Comparison of ENCODE assay signal across 26 cellular contexts in the genomic region with DNA sequence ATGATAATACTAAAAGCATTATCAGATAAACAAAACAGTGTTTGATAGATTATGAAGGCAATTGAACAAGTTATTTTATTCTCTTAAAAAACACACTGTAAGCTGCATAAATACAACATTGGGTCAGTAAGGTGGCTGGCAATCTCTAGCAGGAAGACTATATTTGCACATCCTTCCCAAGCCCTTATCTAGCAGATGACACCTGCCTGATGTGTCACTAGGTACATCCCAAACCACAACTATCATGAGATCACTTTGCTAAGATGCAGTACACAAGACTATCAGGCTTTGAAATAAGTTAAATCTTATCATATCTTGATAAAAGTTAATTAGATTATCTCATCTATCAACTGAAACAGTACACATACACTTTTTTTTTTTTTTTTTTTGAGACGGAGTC.
DNase-seq lines count a peak whose midpoint lies in the region; ATAC-seq and TF ChIP-seq lines count a peak whose summit lies in the region.
"Had no signal": no experiment of that assay in that cellular context is flagged by ENCODE, and none has a peak within 500 bp of the region (broad histone marks: within the 10 kb centered on the region; RNA-seq: fewer than 3 reads in every experiment).

No MANE protein-coding gene starts in this region.

- no peaks in the 10 kb centered on the region for H3K9me2 ChIP-seq in SK-N-SH

- no peak overlapping the region for H3K27ac ChIP-seq in SK-N-SH (ENCODE audit: low read depth in 2 of 2, low read length in 1 of 2)
- no peak overlapping the region for H3K27ac ChIP-seq in CD8-positive, alpha-beta memory T cell (ENCODE audit: low read depth, low read length)
- H3K27ac ChIP-seq: A549; BLaER1 treated with 17β-estradiol and CSF1 and Interleukin-3, amounts not matched to agents 10 nM and 100 nM; GM23248; RWPE1 had no signal

- TF ChIP-seq CTCF in SK-N-SH (IDR thresholded peaks at IDR 0.05) (no peak), mucosa of descending colon (IDR thresholded peaks at IDR 0.05) (no peak)

- H3K27me3 ChIP-seq in SK-N-SH (ENCODE audit: insufficient read depth), result no peaks in the 10 kb centered on the region
- no peaks in the 10 kb centered on the region for H3K27me3 ChIP-seq in CD8-positive, alpha-beta memory T cell (ENCODE audit: insufficient read depth, low read length, poor library complexity, severe bottlenecking)
- H3K27me3 ChIP-seq: BLaER1 treated with 17β-estradiol and CSF1 and Interleukin-3, amounts not matched to agents 10 nM and 100 nM had no signal

- ATAC-seq in SK-N-SH treated with all-trans-retinoic acid at 6 μM for 48 hours (no peak), mucosa of descending colon (peak; percentile 23)
- ATAC-seq: A549, Panc1, T-helper 17 cell had no signal

- no peaks in the 10 kb centered on the region for H3K79me2 ChIP-seq in SK-N-SH (ENCODE audit: insufficient read depth)

- H3K4me3 ChIP-seq in SK-N-SH (ENCODE audit: low read depth in 2 of 2, low read length in 1 of 2), result no peak overlapping the region
- no peak overlapping the region for H3K4me3 ChIP-seq in mucosa of descending colon
- no peak overlapping the region for H3K4me3 ChIP-seq in CD8-positive, alpha-beta memory T cell (ENCODE audit: low read length)
- H3K4me3 ChIP-seq: A549; BLaER1 treated with 17β-estradiol and CSF1 and Interleukin-3, amounts not matched to agents 10 nM and 100 nM; GM23248; SK-N-MC had no signal

- H3K9me3 Mint-ChIP-seq in CD8-positive, alpha-beta memory T cell, result peaks cover 0 to 3% (median 0%) of the 10 kb centered on the region in 5 donors
- H3K9me3 Mint-ChIP-seq: CD4-positive, alpha-beta T cell had no signal

- no peak overlapping the region for H3K4me2 ChIP-seq in SK-N-SH
- H3K4me2 ChIP-seq: A549; BLaER1 treated with 17β-estradiol and CSF1 and Interleukin-3, amounts not matched to agents 10 nM and 100 nM had no signal

- no peak overlapping the region for H3K9ac ChIP-seq in SK-N-SH
- H3K9ac ChIP-seq: BLaER1 treated with 17β-estradiol and CSF1 and Interleukin-3, amounts not matched to agents 10 nM and 100 nM; GM23248 had no signal

- H3K4me1 ChIP-seq in SK-N-SH (ENCODE audit: control insufficient read depth in 1 of 2, insufficient read depth in 2 of 2, low read depth in 1 of 2, low read length in 1 of 2) (peaks cover 12 to 30% of the 10 kb centered on the region in 2 experiments), mucosa of descending colon (ENCODE audit: low read depth) (peaks cover 5% of the 10 kb centered on the region)
- H3K4me1 ChIP-seq in CD8-positive, alpha-beta memory T cell (ENCODE audit: insufficient read depth, low read length), result no peaks in the 10 kb centered on the region
- H3K4me1 ChIP-seq: A549, Caco-2 had no signal

- no peak overlapping the region for H2AFZ ChIP-seq in SK-N-SH (ENCODE audit: low read depth)
- H2AFZ ChIP-seq: GM23248 had no signal

- H3K27ac Mint-ChIP-seq in CD8-positive, alpha-beta memory T cell, result no peak overlapping the region
- H3K27ac Mint-ChIP-seq: CD4-positive, alpha-beta T cell; T-helper 17 cell had no signal

- H3K9me3 ChIP-seq in SK-N-SH, result no peaks in the 10 kb centered on the region
- no peaks in the 10 kb centered on the region for H3K9me3 ChIP-seq in mucosa of descending colon
- H3K9me3 ChIP-seq in CD8-positive, alpha-beta memory T cell (ENCODE audit: low read length), result no peaks in the 10 kb centered on the region
- H3K9me3 ChIP-seq: A549; BLaER1 treated with 17β-estradiol and CSF1 and Interleukin-3, amounts not matched to agents 10 nM and 100 nM; Caco-2 had no signal

- CTCF ChIA-PET in SK-N-SH (lab: Yijun Ruan, JAX), result interaction anchor here (1.1 kb wide), 1 partner anchor 18 kb away, joined by 3 read pairs; no protein-coding TSS in a partner anchor
- CTCF ChIA-PET in CD8-positive, alpha-beta memory T cell (lab: Charles Lee), result interaction anchor here (0.7 kb wide), 1 partner anchor 249 kb away, joined by 3 read pairs; no protein-coding TSS in a partner anchor

- peaks cover 0 to 6% (median 0%) of the 10 kb centered on the region in 3 donors for H3K4me1 Mint-ChIP-seq in CD8-positive, alpha-beta memory T cell

- no peak overlapping the region for H3K4me3 Mint-ChIP-seq in CD8-positive, alpha-beta memory T cell
- H3K4me3 Mint-ChIP-seq: CD4-positive, alpha-beta T cell; T-helper 17 cell had no signal

- H4K20me1 ChIP-seq in SK-N-SH (ENCODE audit: insufficient read depth), result no peaks in the 10 kb centered on the region
- H4K20me1 ChIP-seq: BLaER1 treated with 17β-estradiol and CSF1 and Interleukin-3, amounts not matched to agents 10 nM and 100 nM had no signal

- WGBS in SK-N-SH (ENCODE audit: low lambda C conversion rate), result 86% methylated on average over 1 of the region's 1 CpG

- peaks cover 19% of the 10 kb centered on the region for H3F3A ChIP-seq in SK-N-SH (replicated peaks; ENCODE audit: insufficient read depth)

- TF ChIP-seq RAD21 in SK-N-SH (IDR thresholded peaks at IDR 0.05; ENCODE audit: low read length), result no peak

- DNase-seq in SK-N-SH, result no peak
- DNase-seq in NCI-H2029 (lab: John Stamatoyannopoulos, UW), result peak; percentile 73
- DNase-seq in dermis microvascular lymphatic vessel endothelial cell (ENCODE audit: low read depth in 2 of 2), result peak; percentile 58 to 65
- DNase-seq in mucosa of descending colon, result no peak
- DNase-seq in NCI-H2171 (lab: John Stamatoyannopoulos, UW), result no peak
- DNase-seq in ureter (ENCODE audit: low spot score), result no peak
- DNase-seq in CD8-positive, alpha-beta memory T cell, result no peak
- DNase-seq: AML-193; Caco-2; CD4-positive, alpha-beta T cell; DMS153; GM23248; H7; IMR-90; NCI-H1092; NCI-H1417 treated with DMSO at 0.1 percent for 48 hours; NCI-H1694 treated with DMSO at 0.1 percent for 48 hours; NCI-H446 treated with DMSO at 0.1 percent for 48 hours; T-helper 17 cell; T1000 had no signal

- no peaks in the 10 kb centered on the region for H3K27me3 Mint-ChIP-seq in CD8-positive, alpha-beta memory T cell

- H3K36me3 ChIP-seq in SK-N-SH (replicated peaks in 1 of 2; ENCODE audit: control insufficient read depth in 1 of 2, insufficient read depth in 2 of 2, low read length in 1 of 2), result no peaks in the 10 kb centered on the region
- H3K36me3 ChIP-seq in mucosa of descending colon (ENCODE audit: low read depth), result no peaks in the 10 kb centered on the region
- no peaks in the 10 kb centered on the region for H3K36me3 ChIP-seq in CD8-positive, alpha-beta memory T cell (ENCODE audit: insufficient read depth, low read length)
- H3K36me3 ChIP-seq: BLaER1 treated with 17β-estradiol and CSF1 and Interleukin-3, amounts not matched to agents 10 nM and 100 nM had no signal

- POLR2A ChIA-PET in SK-N-SH (lab: Yijun Ruan, JAX), result no interaction called here
- POLR2A ChIA-PET in CD8-positive, alpha-beta memory T cell (lab: Charles Lee), result no interaction called here

- no peaks in the 10 kb centered on the region for H3K36me3 Mint-ChIP-seq in CD8-positive, alpha-beta memory T cell

- intact Hi-C loops in mucosa of descending colon (cut with DNase I, micrococcal nuclease), result no loop called here

- no peak for TF ChIP-seq EP300 in SK-N-SH (IDR thresholded peaks at IDR 0.05; ENCODE audit: borderline replicate concordance in 1 of 2, low read depth in 1 of 2, low read length in 1 of 2)

TF ChIP-seq in SK-N-SH, 30 proteins besides CTCF, POLR2A, EP300 and RAD21:
- peak; percentile 8; the same call in 1 of the 2 replicates for TF ChIP-seq GATA2 (CRISPR knock-in tag; IDR thresholded peaks at IDR 0.05)
- no peak for TF ChIP-seq MXI1 (IDR thresholded peaks at IDR 0.05; ENCODE audit: low read depth, low read length)

TF ChIP-seq in SK-N-SH treated with all-trans-retinoic acid at 6 μM for 48 hours, 23 proteins besides CTCF, POLR2A, EP300 and RAD21 (continues in another document):
- TF ChIP-seq TCF4 (CRISPR knock-in tag; IDR thresholded peaks at IDR 0.05; ENCODE audit: borderline replicate concordance) (no peak), ZFP3 (CRISPR knock-in tag; IDR thresholded peaks at IDR 0.05) (no peak), SNAI2 (CRISPR knock-in tag; IDR thresholded peaks at IDR 0.05) (no peak), GLIS3 (CRISPR knock-in tag; IDR thresholded peaks at IDR 0.05) (no peak), PPARA (CRISPR knock-in tag; IDR thresholded peaks at IDR 0.05; ENCODE audit: borderline replicate concordance) (no peak), ESRRG (CRISPR knock-in tag; IDR thresholded peaks at IDR 0.05) (no peak), ZNF8 (CRISPR knock-in tag; IDR thresholded peaks at IDR 0.05) (no peak), OSR1 (CRISPR knock-in tag; IDR thresholded peaks at IDR 0.05) (no peak)
- TF ChIP-seq, protein P1, sequence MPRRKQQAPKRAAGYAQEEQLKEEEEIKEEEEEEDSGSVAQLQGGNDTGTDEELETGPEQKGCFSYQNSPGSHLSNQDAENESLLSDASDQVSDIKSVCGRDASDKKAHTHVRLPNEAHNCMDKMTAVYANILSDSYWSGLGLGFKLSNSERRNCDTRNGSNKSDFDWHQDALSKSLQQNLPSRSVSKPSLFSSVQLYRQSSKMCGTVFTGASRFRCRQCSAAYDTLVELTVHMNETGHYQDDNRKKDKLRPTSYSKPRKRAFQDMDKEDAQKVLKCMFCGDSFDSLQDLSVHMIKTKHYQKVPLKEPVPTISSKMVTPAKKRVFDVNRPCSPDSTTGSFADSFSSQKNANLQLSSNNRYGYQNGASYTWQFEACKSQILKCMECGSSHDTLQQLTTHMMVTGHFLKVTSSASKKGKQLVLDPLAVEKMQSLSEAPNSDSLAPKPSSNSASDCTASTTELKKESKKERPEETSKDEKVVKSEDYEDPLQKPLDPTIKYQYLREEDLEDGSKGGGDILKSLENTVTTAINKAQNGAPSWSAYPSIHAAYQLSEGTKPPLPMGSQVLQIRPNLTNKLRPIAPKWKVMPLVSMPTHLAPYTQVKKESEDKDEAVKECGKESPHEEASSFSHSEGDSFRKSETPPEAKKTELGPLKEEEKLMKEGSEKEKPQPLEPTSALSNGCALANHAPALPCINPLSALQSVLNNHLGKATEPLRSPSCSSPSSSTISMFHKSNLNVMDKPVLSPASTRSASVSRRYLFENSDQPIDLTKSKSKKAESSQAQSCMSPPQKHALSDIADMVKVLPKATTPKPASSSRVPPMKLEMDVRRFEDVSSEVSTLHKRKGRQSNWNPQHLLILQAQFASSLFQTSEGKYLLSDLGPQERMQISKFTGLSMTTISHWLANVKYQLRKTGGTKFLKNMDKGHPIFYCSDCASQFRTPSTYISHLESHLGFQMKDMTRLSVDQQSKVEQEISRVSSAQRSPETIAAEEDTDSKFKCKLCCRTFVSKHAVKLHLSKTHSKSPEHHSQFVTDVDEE (CRISPR knock-in tag; IDR thresholded peaks at IDR 0.05), result no peak
- TF ChIP-seq, protein P2, sequence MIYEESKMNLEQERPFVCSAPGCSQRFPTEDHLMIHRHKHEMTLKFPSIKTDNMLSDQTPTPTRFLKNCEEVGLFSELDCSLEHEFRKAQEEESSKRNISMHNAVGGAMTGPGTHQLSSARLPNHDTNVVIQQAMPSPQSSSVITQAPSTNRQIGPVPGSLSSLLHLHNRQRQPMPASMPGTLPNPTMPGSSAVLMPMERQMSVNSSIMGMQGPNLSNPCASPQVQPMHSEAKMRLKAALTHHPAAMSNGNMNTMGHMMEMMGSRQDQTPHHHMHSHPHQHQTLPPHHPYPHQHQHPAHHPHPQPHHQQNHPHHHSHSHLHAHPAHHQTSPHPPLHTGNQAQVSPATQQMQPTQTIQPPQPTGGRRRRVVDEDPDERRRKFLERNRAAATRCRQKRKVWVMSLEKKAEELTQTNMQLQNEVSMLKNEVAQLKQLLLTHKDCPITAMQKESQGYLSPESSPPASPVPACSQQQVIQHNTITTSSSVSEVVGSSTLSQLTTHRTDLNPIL (CRISPR knock-in tag; IDR thresholded peaks at IDR 0.05; ENCODE audit: low read depth), result no peak

Comparison
In these comparisons a context has a peak if more than half of its experiments do, and no peak if none do; other contexts are left out.
1. DNase-seq: peak in NCI-H2029 (single experiment) and dermis microvascular lymphatic vessel endothelial cell (2 of 2); none in SK-N-SH (single experiment), mucosa of descending colon (0 of 3), NCI-H2171 (single experiment), ureter (single experiment) and CD8-positive, alpha-beta memory T cell (0 of 5).